ENCODE assay signal across 8 cellular contexts in the genomic region with DNA sequence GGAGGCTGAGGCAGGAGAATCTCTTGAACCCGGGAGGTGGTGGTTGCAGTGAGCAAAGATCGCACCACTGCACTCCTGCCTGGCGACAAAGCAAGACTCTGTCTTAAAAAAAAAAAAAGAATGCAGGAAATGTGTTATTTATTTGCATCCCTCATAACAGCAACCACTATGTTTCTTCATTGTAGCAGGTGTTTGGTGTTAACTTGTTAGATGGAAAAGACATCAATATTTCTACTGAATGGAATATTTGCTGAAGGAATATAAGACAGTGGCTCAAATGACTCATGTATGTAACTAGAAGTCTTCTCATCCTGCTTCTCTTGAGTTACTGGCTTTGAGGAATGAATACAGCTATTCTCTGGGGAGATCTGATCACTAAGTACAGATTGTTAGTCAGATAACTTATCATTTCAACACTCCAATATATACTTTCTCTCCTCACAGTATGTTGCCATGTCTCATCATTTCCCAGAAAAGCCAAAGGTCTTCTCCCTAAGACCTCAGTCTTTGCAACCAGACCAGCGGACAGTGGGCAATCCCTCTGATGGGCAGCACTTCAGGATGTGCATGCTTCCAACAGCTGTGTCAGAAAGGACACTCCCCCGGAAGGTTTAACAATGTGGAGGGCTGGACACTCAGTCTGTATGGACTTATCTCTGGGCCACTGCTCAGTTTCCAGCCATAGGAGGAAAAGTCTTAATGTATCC.
DNase-seq lines count a peak whose midpoint lies in the region; ATAC-seq and TF ChIP-seq lines count a peak whose summit lies in the region.

No MANE protein-coding gene starts in this region.

- H3K27me3 ChIP-seq in CD4-positive, alpha-beta T cell (ENCODE audit: control insufficient read depth, insufficient read depth, low read length), result no peaks in the 10 kb centered on the region
- H3K27me3 ChIP-seq in right lobe of liver (no peaks in the 10 kb centered on the region), neuronal stem cell (ENCODE audit: control insufficient read depth in 3 of 3, insufficient read depth in 3 of 3, low read depth in 1 of 3, low read length in 3 of 3) (no peaks in the 10 kb centered on the region)

- H2AFZ ChIP-seq in neuronal stem cell (ENCODE audit: low read length), result no peak overlapping the region

- POLR2A ChIA-PET in CD4-positive, alpha-beta T cell (lab: Charles Lee), result interaction anchor here (0.7 to 3.7 kb wide), 32 partner anchors 8 to 207 kb away, joined by 3 to 60 read pairs (median 6); a partner anchor contains a TSS
- POLR2A ChIA-PET in activated B cell treated with CpG ODN at 0.5 μM for 24 hours (lab: Charles Lee), result interaction anchor here (0.7 to 4.3 kb wide), 26 partner anchors 9 to 423 kb away, joined by 3 to 114 read pairs (median 8); a partner anchor contains a TSS

- no peak overlapping the region for H3K4me3 ChIP-seq in right lobe of liver
- H3K4me3 ChIP-seq in neuronal stem cell (ENCODE audit: low read length in 2 of 2), result no peak overlapping the region

- DNase-seq in CD4-positive, alpha-beta T cell, result no peak
- DNase-seq in activated B cell treated with CpG ODN at 0.5 μM for 24 hours (no peak), right lobe of liver (no peak), GDM1 (lab: John Stamatoyannopoulos, UW) (no peak), neuronal stem cell (ENCODE audit: low spot score) (no peak), NCI-H1436 (lab: John Stamatoyannopoulos, UW) (no peak), kidney glomerular epithelial cell (lab: John Stamatoyannopoulos, UW) (no peak)

- H3K23ac ChIP-seq in neuronal stem cell (ENCODE audit: low read depth, low read length, poor library complexity), result no peak overlapping the region

- H3K4me1 ChIP-seq in right lobe of liver (no peaks in the 10 kb centered on the region), neuronal stem cell (ENCODE audit: control insufficient read depth in 2 of 2, insufficient read depth in 1 of 2, low read depth in 1 of 2, low read length in 2 of 2) (peaks cover 0 to 2% of the 10 kb centered on the region in 2 donors)

- H3K36me3 Mint-ChIP-seq in CD4-positive, alpha-beta T cell (ENCODE audit: low read depth), result no peaks in the 10 kb centered on the region
- no peaks in the 10 kb centered on the region for H3K36me3 Mint-ChIP-seq in activated B cell treated with CpG ODN at 0.5 μM for 24 hours (ENCODE audit: low read depth)

- H3K4ac ChIP-seq in neuronal stem cell (ENCODE audit: low read length), result no peak overlapping the region

- peaks cover 65% of the 10 kb centered on the region for H3K4me1 Mint-ChIP-seq in CD4-positive, alpha-beta T cell (ENCODE audit: low read depth)
- peaks cover 48% of the 10 kb centered on the region for H3K4me1 Mint-ChIP-seq in activated B cell treated with CpG ODN at 0.5 μM for 24 hours

- no peak overlapping the region for H2BK5ac ChIP-seq in neuronal stem cell (ENCODE audit: low read length)

- 77% methylated on average over 4 of the region's 5 CpGs for WGBS in right lobe of liver (ENCODE audit: insufficient coverage, low coverage, low lambda C conversion rate, missing lambda C conversion rate)
- no CpG with 5 or more reads among the region's 5 CpGs for WGBS in neuronal stem cell (ENCODE audit: extremely low coverage in 2 of 2, insufficient read length in 2 of 2, insufficient replicate concordance in 1 of 2), 2 donors

- peak overlapping the region; percentile 59 for H3K4me3 Mint-ChIP-seq in CD4-positive, alpha-beta T cell
- peak overlapping the region; percentile 72 for H3K4me3 Mint-ChIP-seq in activated B cell treated with CpG ODN at 0.5 μM for 24 hours

- H3K18ac ChIP-seq in neuronal stem cell (ENCODE audit: low read length), result no peak overlapping the region

- no peaks in the 10 kb centered on the region for H3K9me3 ChIP-seq in CD4-positive, alpha-beta T cell (ENCODE audit: control insufficient read depth, low read length)
- H3K9me3 ChIP-seq in right lobe of liver, result no peaks in the 10 kb centered on the region
- H3K9me3 ChIP-seq in neuronal stem cell (replicated peaks in 1 of 2; ENCODE audit: control insufficient read depth in 2 of 2, insufficient read depth in 1 of 2, low read depth in 1 of 2, low read length in 2 of 2), result no peaks in the 10 kb centered on the region

- no peak for TF ChIP-seq CTCF in CD4-positive, alpha-beta T cell (IDR thresholded peaks at IDR 0.05)
- TF ChIP-seq CTCF in activated B cell treated with CpG ODN at 0.5 μM for 24 hours (IDR thresholded peaks at IDR 0.05), result no peak
- no peak for TF ChIP-seq CTCF in right lobe of liver (IDR thresholded peaks at IDR 0.05)

- H3K36me3 ChIP-seq in right lobe of liver (no peaks in the 10 kb centered on the region), neuronal stem cell (replicated peaks in 1 of 2; ENCODE audit: control insufficient read depth in 2 of 2, insufficient read depth in 2 of 2, low read length in 2 of 2) (no peaks in the 10 kb centered on the region)

- no peaks in the 10 kb centered on the region for H3K27me3 Mint-ChIP-seq in CD4-positive, alpha-beta T cell
- H3K27me3 Mint-ChIP-seq in activated B cell treated with CpG ODN at 0.5 μM for 24 hours, result no peaks in the 10 kb centered on the region

- H3K79me1 ChIP-seq in neuronal stem cell (ENCODE audit: low read depth, low read length), result no peaks in the 10 kb centered on the region

- no peaks in the 10 kb centered on the region for H3K9me3 Mint-ChIP-seq in CD4-positive, alpha-beta T cell
- H3K9me3 Mint-ChIP-seq in activated B cell treated with CpG ODN at 0.5 μM for 24 hours, result no peaks in the 10 kb centered on the region

- no peak overlapping the region for H2BK120ac ChIP-seq in neuronal stem cell (ENCODE audit: low read depth, low read length)

- CTCF ChIA-PET in CD4-positive, alpha-beta T cell (lab: Charles Lee), result interaction anchor here (0.9 to 3.4 kb wide), 16 partner anchors 8 to 208 kb away, joined by 3 to 18 read pairs (median 6); a partner anchor contains a TSS
- CTCF ChIA-PET in activated B cell treated with CpG ODN at 0.5 μM for 24 hours (lab: Charles Lee), result interaction anchor here (0.8 to 6.9 kb wide), 40 partner anchors 9 to 208 kb away, joined by 3 to 106 read pairs (median 6); a partner anchor contains a TSS

- no peak for TF ChIP-seq POLR2A in right lobe of liver (IDR thresholded peaks at IDR 0.05)

- peak overlapping the region; percentile 56 for H3K27ac ChIP-seq in CD4-positive, alpha-beta T cell (ENCODE audit: low read depth, low read length)
- no peak overlapping the region for H3K27ac ChIP-seq in right lobe of liver
- H3K27ac ChIP-seq in neuronal stem cell (replicated peaks; ENCODE audit: low read length), result no peak overlapping the region

- no peak overlapping the region for H2BK12ac ChIP-seq in neuronal stem cell (ENCODE audit: low read length)

- peak; percentile 13 for ATAC-seq in CD4-positive, alpha-beta T cell (ENCODE audit: poor library complexity)
- peak; percentile 38 for ATAC-seq in HG02981 (IDR thresholded peaks at IDR 0.05; ENCODE audit: unreplicated experiment)
- peak; percentile 57 for ATAC-seq in activated B cell treated with CpG ODN at 0.5 μM for 24 hours (ENCODE audit: low read depth)
- peak in 3 of 4 donors; percentile 16 to 31 (median 23) for ATAC-seq in right lobe of liver

- no peak overlapping the region for H2BK15ac ChIP-seq in neuronal stem cell (ENCODE audit: low read length)

- H2AK5ac ChIP-seq in neuronal stem cell (ENCODE audit: low read depth, low read length), result no peak overlapping the region

- intact Hi-C loops in CD4-positive, alpha-beta T cell (cut with DNase I, micrococcal nuclease), result loop anchor here (1.0 to 5.0 kb wide), 9 partner anchors 7 to 197 kb away; a partner anchor contains a TSS
- intact Hi-C loops in activated B cell treated with CpG ODN at 0.5 μM for 24 hours (cut with micrococcal nuclease), result loop anchor here (1.0 to 5.0 kb wide), 7 partner anchors 7 to 618 kb away; a partner anchor contains a TSS
- intact Hi-C loops in right lobe of liver (cut with DNase I), result no loop called here

- no peak overlapping the region for H4K91ac ChIP-seq in neuronal stem cell (ENCODE audit: low read depth, low read length, poor library complexity)

- H4K8ac ChIP-seq in neuronal stem cell (ENCODE audit: low read depth, low read length), result no peak overlapping the region

- H3K4me2 ChIP-seq in neuronal stem cell (ENCODE audit: insufficient read depth, low read length, poor library complexity, severe bottlenecking), result no peak overlapping the region

- H3K9ac ChIP-seq in neuronal stem cell (ENCODE audit: low read depth, low read length, poor library complexity), result no peak overlapping the region

- no peak overlapping the region for H3K14ac ChIP-seq in neuronal stem cell (ENCODE audit: low read length)

- H3K27ac Mint-ChIP-seq in CD4-positive, alpha-beta T cell, result peak overlapping the region; percentile 79
- peak overlapping the region; percentile 95 for H3K27ac Mint-ChIP-seq in activated B cell treated with CpG ODN at 0.5 μM for 24 hours

Comparison
In these comparisons a context has a peak if more than half of its experiments do, and no peak if none do; other contexts are left out.
1. intact Hi-C loops: an anchor here in CD4-positive, alpha-beta T cell (1.0 to 5.0 kb wide) and activated B cell treated with CpG ODN at 0.5 μM for 24 hours (1.0 to 5.0 kb wide); none called in right lobe of liver.